ENCODE assay signal across 11 cellular contexts in the genomic region with DNA sequence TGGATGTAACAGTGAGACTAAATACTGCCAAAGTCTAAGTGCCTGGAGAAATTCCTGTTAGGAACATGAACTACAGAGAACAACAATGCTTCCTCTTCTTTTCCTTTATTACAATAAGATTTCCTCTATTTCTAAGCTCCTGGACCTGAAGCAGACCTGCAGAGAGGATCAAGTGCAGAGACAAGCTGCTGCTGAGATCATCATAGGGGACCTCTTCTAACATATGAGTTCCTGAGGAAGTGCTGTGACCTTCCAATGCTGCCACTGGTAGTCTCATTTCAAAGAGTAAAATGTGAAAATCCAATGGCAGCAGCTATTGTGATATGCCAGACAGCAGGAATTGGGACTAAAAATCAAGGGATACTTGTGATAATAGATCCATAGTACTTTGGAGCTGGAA.
"Had no signal": no experiment of that assay in that cellular context is flagged by ENCODE, and none has a peak within 500 bp of the region (broad histone marks: within the 10 kb centered on the region; RNA-seq: fewer than 3 reads in every experiment).

No MANE protein-coding gene starts in this region.

- H3K4me3 Mint-ChIP-seq: HFFc6, IgD-negative memory B cell had no signal

- H3K4me3 ChIP-seq: GM23248, HAP-1 had no signal

- ATAC-seq: HCT116, HepG2 had no signal

- H3K4me2 ChIP-seq: KMS-11 had no signal

- H3K27me3 Mint-ChIP-seq: IgD-negative memory B cell had no signal

- DNase-seq: GM23248, GOT3, H7, HFFc6, KBM-7 had no signal

- H3K27ac ChIP-seq: GM23248, HL-60, KMS-11 had no signal

- H3K9me3 ChIP-seq: HAP-1 had no signal

- H3K4me1 ChIP-seq: HAP-1 had no signal

- H3K9me3 Mint-ChIP-seq: HFFc6, IgD-negative memory B cell had no signal

- H3K27ac Mint-ChIP-seq: HFFc6, IgD-negative memory B cell had no signal

- H3K9ac ChIP-seq: GM23248, KMS-11 had no signal

- H3K36me3 ChIP-seq: HAP-1 had no signal
